Comparison of ENCODE assay signal across 1 cellular context in the genomic region with DNA sequence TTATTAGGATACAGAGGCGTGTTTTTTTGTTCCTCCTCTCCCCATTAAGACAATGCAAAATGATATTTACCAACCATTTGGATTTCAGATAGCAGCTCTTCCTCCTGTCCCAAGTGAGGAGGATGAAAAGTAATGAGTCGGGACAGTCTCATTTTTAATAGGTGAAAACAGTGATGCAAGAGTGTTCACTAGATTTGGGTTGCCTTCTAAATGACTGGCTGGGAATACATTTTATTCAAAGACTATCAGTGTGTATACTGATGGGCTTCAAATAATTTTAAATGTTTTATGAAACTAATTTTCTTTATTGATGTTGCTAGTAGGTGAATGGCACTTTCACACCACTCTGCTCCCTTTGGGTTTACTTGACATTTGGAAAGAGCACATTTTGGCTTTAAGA.
TF ChIP-seq lines count a peak whose summit lies in the region.

No MANE protein-coding gene starts in this region.

TF ChIP-seq in H1, 55 proteins besides CTCF, POLR2A, EP300 and RAD21:
- TF ChIP-seq SIX5 (IDR thresholded peaks at IDR 0.05; ENCODE audit: low read depth, low read length), result no peak
- TF ChIP-seq EGR1 (IDR thresholded peaks at IDR 0.05; ENCODE audit: borderline replicate concordance, low read depth, low read length), result no peak
- no peak for TF ChIP-seq SIN3A (conservative IDR thresholded peaks at IDR 0.05 in 1 of 2, IDR thresholded peaks at IDR 0.05 in 1 of 2; ENCODE audit: low read depth in 1 of 2, low read length in 2 of 2)
- TF ChIP-seq RXRA (IDR thresholded peaks at IDR 0.05; ENCODE audit: insufficient read depth, low read depth, low read length), result no peak
- TF ChIP-seq SRF (IDR thresholded peaks at IDR 0.05; ENCODE audit: low read depth, low read length), result no peak
- TF ChIP-seq CHD1 (IDR thresholded peaks at IDR 0.05; ENCODE audit: low read depth, low read length), result no peak
- TF ChIP-seq ATF3 (IDR thresholded peaks at IDR 0.05; ENCODE audit: insufficient read depth, low read depth, low read length), result no peak
- TF ChIP-seq CTBP2 (IDR thresholded peaks at IDR 0.05; ENCODE audit: borderline replicate concordance, insufficient read depth, insufficient read length, low read length), result no peak
TF ChIP-seq in H1: peak in this region for 0.
